Comparison of ENCODE assay signal across 8 cellular contexts in the genomic region with DNA sequence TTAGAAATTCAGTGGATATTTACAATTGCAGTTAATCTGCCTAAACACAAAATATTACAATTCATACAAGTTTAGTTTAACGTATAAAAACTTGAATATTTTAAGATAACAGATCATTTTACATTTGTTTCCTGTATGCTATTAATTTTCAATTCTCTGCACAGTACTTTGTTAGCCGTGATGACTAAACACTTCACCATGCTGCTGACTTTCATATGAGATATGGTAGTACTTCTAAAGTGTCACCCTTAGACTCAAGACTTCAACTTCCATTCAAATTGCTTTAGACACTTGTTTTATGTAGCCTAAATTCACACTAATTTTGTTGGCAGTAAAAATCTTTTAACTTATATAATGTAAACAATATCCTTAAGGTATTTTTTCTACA.
DNase-seq lines count a peak whose midpoint lies in the region; ATAC-seq and TF ChIP-seq lines count a peak whose summit lies in the region.

No MANE protein-coding gene starts in this region.

- peak overlapping the region; percentile 35 for H3K27ac ChIP-seq in OCI-LY7 (ENCODE audit: low read depth, low read length, poor library complexity, severe bottlenecking)

- no peak for TF ChIP-seq CTCF in OCI-LY7 (conservative IDR thresholded peaks at IDR 0.05; ENCODE audit: low read length)

- peak overlapping the region; percentile 23; the same call in 1 of the 2 replicates for H3K4me2 ChIP-seq in OCI-LY7 (ENCODE audit: low read length)

- H2AFZ ChIP-seq in OCI-LY7 (ENCODE audit: low read length), result 0 out of 2 replicates have a peak overlapping the region, but pooled peaks have one; percentile 9

- H3K9me3 ChIP-seq in OCI-LY7 (ENCODE audit: low read length), result 0 out of 2 replicates have a peak, but pooled peaks cover 3% of the 10 kb centered on the region

- intact Hi-C loops in OCI-LY7 (cut with micrococcal nuclease; ENCODE audit: unreplicated experiment), result no loop called here

- DNase-seq in ACHN (peak; percentile 55), OCI-LY7 (ENCODE audit: low spot score) (no peak), fibroblast of peridontal ligament (ENCODE audit: extremely low read depth) (peak; percentile 2), NCI-H82 (lab: John Stamatoyannopoulos, UW) (no peak)
- DNase-seq in activated naive CD4-positive, alpha-beta T cell treated with Interleukin-2 at 50 U/mL for 16 hours, result no peak

- H3K36me3 ChIP-seq in OCI-LY7 (ENCODE audit: insufficient read depth, low read length), result no peaks in the 10 kb centered on the region

- ATAC-seq in GM21619 (IDR thresholded peaks at IDR 0.05; ENCODE audit: unreplicated experiment) (peak; percentile 60), GM21367 (IDR thresholded peaks at IDR 0.05; ENCODE audit: unreplicated experiment) (no peak), HG03521 (IDR thresholded peaks at IDR 0.05; ENCODE audit: unreplicated experiment) (no peak)

- no peaks in the 10 kb centered on the region for H4K20me1 ChIP-seq in OCI-LY7 (ENCODE audit: insufficient read depth, low read length)

- in situ Hi-C loops in ACHN (cut with HindIII; ENCODE audit: low pct_ligation_motif_present, low pct_unique_long_range_greater_than_20kb, low sequenced_read_pairs), result no loop called here

- H3K4me1 ChIP-seq in OCI-LY7 (ENCODE audit: insufficient read depth, low read length, poor library complexity, severe bottlenecking), result no peaks in the 10 kb centered on the region

- POLR2A ChIA-PET in OCI-LY7 (lab: Charles Lee), result no interaction called here

- BruUV-seq in OCI-LY7 (replicated peaks; lab: Mats Ljungman, UMichigan), result no TSS peak

- CTCF ChIA-PET in OCI-LY7 (lab: Charles Lee; ENCODE audit: unreplicated experiment), result no interaction called here

- no peak overlapping the region for H3K4me3 ChIP-seq in OCI-LY7 (ENCODE audit: low read depth, low read length, poor library complexity, severe bottlenecking)

- H3K9me2 ChIP-seq in OCI-LY7 (ENCODE audit: insufficient read depth, low read length), result no peaks in the 10 kb centered on the region

- no peaks in the 10 kb centered on the region for H3K79me2 ChIP-seq in OCI-LY7 (ENCODE audit: insufficient read depth, low read depth, low read length)

Comparison
In these comparisons a context has a peak if more than half of its experiments do, and no peak if none do; other contexts are left out.
1. DNase-seq: peak in ACHN (single experiment) and fibroblast of peridontal ligament (single experiment); none in OCI-LY7 (single experiment), activated naive CD4-positive, alpha-beta T cell treated with Interleukin-2 at 50 U/mL for 16 hours (single experiment) and NCI-H82 (single experiment).